Comparison of ENCODE assay signal across 28 cellular contexts in genomic region chr5:1042626-1043025, GRCh38. TPM values are rescaled to one million over a fixed set of nuclear protein-coding genes. Genes with fewer than 3 reads are reported as not detected.
"Had no signal": no experiment of that assay in that cellular context is flagged by ENCODE, and none has a peak within 500 bp of the region (broad histone marks: within the 10 kb centered on the region; RNA-seq: fewer than 3 reads in every experiment).

No MANE protein-coding gene starts in this region.

- H3K4me3 Mint-ChIP-seq: activated CD4-positive, alpha-beta memory T cell treated with anti-CD3 and anti-CD28 coated beads, Interleukin-2, amount 10 ng/mL, durations not matched to agents 7 days and 5 days; central memory CD8-positive, alpha-beta T cell; dendritic cell treated with granulocyte-macrophage colony-stimulating factor and Interleukin-4, amounts not matched to agents 40 ng/mL and 50 ng/mL, for 4 days; endodermal cell; type B pancreatic cell had no signal

- H3K9me3 ChIP-seq: ovary, prostate gland, thoracic aorta, vagina had no signal

- H3K27me3 ChIP-seq: ovary, vagina had no signal

- H3K36me3 ChIP-seq: ovary, prostate gland, thoracic aorta, vagina, WERI-Rb-1 had no signal

- H3K4me1 Mint-ChIP-seq: activated CD4-positive, alpha-beta memory T cell treated with anti-CD3 and anti-CD28 coated beads, Interleukin-2, amount 10 ng/mL, durations not matched to agents 7 days and 5 days; endodermal cell had no signal

- H3K4me2 ChIP-seq: smooth muscle cell had no signal

- H3K27me3 Mint-ChIP-seq: activated CD4-positive, alpha-beta memory T cell treated with anti-CD3 and anti-CD28 coated beads, Interleukin-2, amount 10 ng/mL, durations not matched to agents 7 days and 5 days; central memory CD8-positive, alpha-beta T cell; type B pancreatic cell had no signal

- H3K4me1 ChIP-seq: prostate gland, vagina had no signal

- H3K27ac ChIP-seq: ovary, prostate gland, thoracic aorta, vagina, WERI-Rb-1 had no signal

- DNase-seq: activated CD4-positive, alpha-beta memory T cell treated with anti-CD3 and anti-CD28 coated beads, Interleukin-2, amount 10 ng/mL, durations not matched to agents 7 days and 5 days; activated CD4-positive, alpha-beta T cell treated with anti-CD3 and anti-CD28 coated beads for 48 hours; activated gamma-delta T cell; activated naive CD4-positive, alpha-beta T cell treated with anti-CD3 and anti-CD28 coated beads, Interleukin-2, amount 50 U/mL, for 16 hours; activated T-cell treated with anti-CD3 and anti-CD28 coated beads, Interleukin-2, amount 50 U/mL, for 48 hours; anterior cingulate cortex; endodermal cell; foreskin fibroblast; head of caudate nucleus; hippocampal formation; left cardiac atrium; left ventricle myocardium superior; ovary; stimulated activated CD4-positive, alpha-beta T cell treated with anti-CD3 and anti-CD28 coated beads, Interleukin-2, amount 100 ng/mL, for 24 hours; stimulated activated naive CD4-positive, alpha-beta T cell treated with Interleukin-2 at 50 U/mL for 16 hours; T-helper 1 cell; T-helper 9 cell; WERI-Rb-1 had no signal

- H3K4me3 ChIP-seq: ovary, prostate gland, smooth muscle cell, thoracic aorta, vagina had no signal

- H3K27ac Mint-ChIP-seq: activated CD4-positive, alpha-beta memory T cell treated with anti-CD3 and anti-CD28 coated beads, Interleukin-2, amount 10 ng/mL, durations not matched to agents 7 days and 5 days; dendritic cell treated with granulocyte-macrophage colony-stimulating factor and Interleukin-4, amounts not matched to agents 40 ng/mL and 50 ng/mL, for 4 days; endodermal cell; type B pancreatic cell had no signal

- ATAC-seq: activated CD4-positive, CD25-positive, alpha-beta regulatory T cell treated with anti-CD3 and anti-CD28 coated beads, Interleukin-2, amount 50 U/mL, for 24 hours; esophagus mucosa; left cardiac atrium; left ventricle myocardium superior had no signal

RNA-seq across cellular contexts. Expression of gene NKD2, which starts 34.0 kb away (rescaled TPM):
- polyA plus RNA-seq: keratinocyte had no signal
